In genomic region chr1:1640711-1641461, GRCh38 we compare ENCODE assay signal across 7 cellular contexts. TPM values are rescaled to one million over a fixed set of nuclear protein-coding genes. Genes with fewer than 3 reads are reported as not detected.
DNase-seq lines count a peak whose midpoint lies in the region; ATAC-seq, FAIRE-seq and TF ChIP-seq lines count a peak whose summit lies in the region.
"Not testable (repeated sequence)": the region's sequence is repeated elsewhere in the genome, so short reads cannot be mapped to it uniquely, and the experiment has no call there.
"Had no signal": no experiment of that assay in that cellular context is flagged by ENCODE, and none has a peak within 500 bp of the region (broad histone marks: within the 10 kb centered on the region; RNA-seq: fewer than 3 reads in every experiment).

No MANE protein-coding gene starts in this region.

- not testable (repeated sequence) for H3K4me3 ChIP-seq in ascending aorta; kidney (ENCODE audit: low read length in 2 of 2); lower lobe of right lung

- peaks cover 25 to 30% of the 10 kb centered on the region in 2 donors for H3K36me3 ChIP-seq in ascending aorta
- H3K36me3 ChIP-seq in kidney (ENCODE audit: control insufficient read depth in 1 of 2, insufficient read depth in 2 of 2, low read length in 2 of 2) = not testable (repeated sequence)
- peaks cover 23% of the 10 kb centered on the region for H3K36me3 ChIP-seq in lower lobe of right lung

- not testable (repeated sequence) for H3K4me1 ChIP-seq in ascending aorta; kidney (ENCODE audit: control insufficient read depth in 1 of 2, insufficient read depth in 1 of 2, low read depth in 1 of 2, low read length in 2 of 2); lower lobe of right lung

- peak; percentile 0 to 30 for DNase-seq in ascending aorta (ENCODE audit: low spot score in 2 of 2)
- peak; percentile 35 for DNase-seq in kidney
- DNase-seq in lower lobe of right lung = peak; percentile 10
- peak; percentile 36 for DNase-seq in sciatic nerve (ENCODE audit: low spot score)

- not testable (repeated sequence) for H3K27ac ChIP-seq in ascending aorta; kidney (ENCODE audit: low read depth in 2 of 2, low read length in 2 of 2); lower lobe of right lung

- intact Hi-C loops in ascending aorta (cut with DNase I); kidney (cut with DNase I); lower lobe of right lung (cut with DNase I); sciatic nerve (cut with DNase I): not testable (repeated sequence)

- not testable (repeated sequence) for TF ChIP-seq CTCF in ascending aorta (IDR thresholded peaks at IDR 0.05); kidney (IDR thresholded peaks at IDR 0.05; ENCODE audit: borderline replicate concordance, extremely low read depth, insufficient read depth); lower lobe of right lung (IDR thresholded peaks at IDR 0.05)

- H3K9me3 ChIP-seq in ascending aorta; kidney (ENCODE audit: control insufficient read depth in 1 of 2, low read length in 2 of 2); lower lobe of right lung: not testable (repeated sequence)

- not testable (repeated sequence) for H3K27me3 ChIP-seq in ascending aorta; lower lobe of right lung (ENCODE audit: low read depth)

- not testable (repeated sequence) for H3K9ac ChIP-seq in kidney (ENCODE audit: low read length in 2 of 2)

- FAIRE-seq in kidney (lab: Jason Lieb, UNC) = not testable (repeated sequence)

- peak; percentile 21 for ATAC-seq in esophagus mucosa
- not testable (repeated sequence) for ATAC-seq in lower lobe of right lung, sciatic nerve

RNA-seq across cellular contexts. Expression of gene MMP23B, which starts 8.9 kb away (rescaled TPM):
- total RNA-seq in ascending aorta (71.3 TPM), esophagus mucosa (0.92 TPM), kidney (7.1 TPM), lower lobe of right lung (27.2 TPM), sciatic nerve (5.4 TPM)
- 4.0 TPM for polyA plus RNA-seq in kidney (ENCODE audit: insufficient read depth, low read depth, low replicate concordance)
- total RNA-seq: A172, H4 had no signal

RNA-seq across cellular contexts. Expression of gene CDK11B, which starts 17.9 kb away (rescaled TPM):
- total RNA-seq in ascending aorta (24.8 TPM), esophagus mucosa (10.9 TPM), kidney (24.0 TPM), lower lobe of right lung (23.0 TPM), sciatic nerve (27.9 TPM)
- polyA plus RNA-seq in kidney (ENCODE audit: insufficient read depth, low read depth, low replicate concordance) = 13.9 TPM

RNA-seq across cellular contexts. Expression of gene MIB2, which starts 25.6 kb away (rescaled TPM):
- total RNA-seq in ascending aorta = 96.9 TPM
- 87.5 TPM for total RNA-seq in esophagus mucosa
- 61.6 TPM for total RNA-seq in kidney
- 35.6 TPM for polyA plus RNA-seq in kidney (ENCODE audit: insufficient read depth, low read depth, low replicate concordance)
- total RNA-seq in lower lobe of right lung = 82.5 TPM
- total RNA-seq in sciatic nerve = 68.4 TPM

RNA-seq across cellular contexts. Expression of gene FNDC10, which starts 41.0 kb away (rescaled TPM):
- 1.8 TPM for total RNA-seq in ascending aorta
- 5.7 TPM for total RNA-seq in esophagus mucosa
- 2.6 TPM for total RNA-seq in kidney
- polyA plus RNA-seq in kidney (ENCODE audit: insufficient read depth, low read depth, low replicate concordance) = 18.2 TPM
- 7.7 TPM for total RNA-seq in lower lobe of right lung
- 2.4 TPM for total RNA-seq in sciatic nerve
- total RNA-seq: A172 had no signal

RNA-seq across cellular contexts. Expression of gene SLC35E2B, which starts 51.7 kb away (rescaled TPM):
- total RNA-seq in ascending aorta (43.7 TPM), esophagus mucosa (17.4 TPM), kidney (50.2 TPM), lower lobe of right lung (52.7 TPM), sciatic nerve (45.6 TPM)
- 11.3 TPM for polyA plus RNA-seq in kidney (ENCODE audit: insufficient read depth, low read depth, low replicate concordance)
